1 cellular context compared by ENCODE assay signal in the genomic region with DNA sequence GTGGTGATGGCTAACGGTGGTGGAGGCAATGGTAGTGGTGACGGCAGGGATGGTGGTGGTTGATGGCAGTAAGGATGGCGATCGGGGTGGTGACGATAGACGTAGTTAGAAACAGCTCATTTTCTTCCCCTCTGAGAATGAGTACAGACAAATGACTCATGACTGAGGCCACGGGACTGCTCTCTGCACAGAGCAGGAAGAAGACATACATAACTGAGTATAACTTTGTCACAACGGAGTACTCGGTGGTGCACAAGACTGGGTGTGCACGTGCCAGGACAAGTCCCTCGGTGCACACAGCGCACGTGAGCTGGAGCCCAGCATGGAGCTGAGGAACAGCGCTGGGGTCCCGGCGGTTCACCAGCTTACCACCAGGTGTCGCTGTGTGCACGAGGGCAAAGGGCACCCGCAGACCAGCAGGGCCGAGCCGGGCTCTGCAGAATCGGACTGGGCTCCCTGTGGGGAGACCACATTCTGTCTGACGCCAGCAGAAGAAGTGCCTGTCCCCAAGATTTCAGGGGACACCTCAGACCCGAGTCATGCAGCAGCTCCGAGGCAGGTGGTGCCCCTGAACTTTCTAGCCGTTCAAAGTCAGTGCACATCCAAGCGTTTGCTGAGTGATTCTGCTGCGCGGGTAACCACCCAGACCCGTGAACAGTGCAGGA.
A peak's percentile ranks its signal among the peaks of the same experiment; 100 is the strongest.
TF ChIP-seq lines count a peak whose summit lies in the region.

No MANE protein-coding gene starts in this region.

TF ChIP-seq in HepG2, 621 proteins besides CTCF, POLR2A, EP300 and RAD21 (continued from another document and continues in another):
- TF ChIP-seq ZFP41 (CRISPR knock-in tag; IDR thresholded peaks at IDR 0.05; ENCODE audit: borderline replicate concordance) (no peak), MXI1 (IDR thresholded peaks at IDR 0.05; ENCODE audit: borderline replicate concordance, low read depth, low read length) (no peak), ZNF577 (CRISPR knock-in tag; IDR thresholded peaks at IDR 0.05; ENCODE audit: borderline replicate concordance, low read depth) (no peak), ZMAT3 (CRISPR knock-in tag; conservative IDR thresholded peaks at IDR 0.05) (no peak), ZSCAN22 (CRISPR knock-in tag; IDR thresholded peaks at IDR 0.05) (no peak), ZFP90 (CRISPR knock-in tag; IDR thresholded peaks at IDR 0.05; ENCODE audit: borderline replicate concordance) (peak; percentile 46; the same call in 1 of the 2 replicates), NFRKB (IDR thresholded peaks at IDR 0.05) (no peak), RORA (CRISPR knock-in tag; IDR thresholded peaks at IDR 0.05) (no peak), SCMH1 (CRISPR knock-in tag; IDR thresholded peaks at IDR 0.05; ENCODE audit: borderline replicate concordance) (no peak), RARG (CRISPR knock-in tag; IDR thresholded peaks at IDR 0.05; ENCODE audit: low read depth) (no peak), TCF7 (IDR thresholded peaks at IDR 0.05; ENCODE audit: low read depth) (no peak), REXO4 (CRISPR knock-in tag; IDR thresholded peaks at IDR 0.05; ENCODE audit: borderline replicate concordance) (no peak), TEAD2 (CRISPR knock-in tag; IDR thresholded peaks at IDR 0.05) (no peak), TARDBP (CRISPR knock-in tag; IDR thresholded peaks at IDR 0.05) (no peak), SPEN (CRISPR knock-in tag; IDR thresholded peaks at IDR 0.05; ENCODE audit: low read depth) (no peak; the same call in 1 of the 2 replicates), ZNF678 (CRISPR knock-in tag; IDR thresholded peaks at IDR 0.05) (no peak), SATB2 (CRISPR knock-in tag; IDR thresholded peaks at IDR 0.05) (no peak), PRMT3 (CRISPR knock-in tag; IDR thresholded peaks at IDR 0.05; ENCODE audit: borderline replicate concordance, low read depth) (no peak), ZNF572 (CRISPR knock-in tag; IDR thresholded peaks at IDR 0.05) (no peak), SALL2 (CRISPR knock-in tag; IDR thresholded peaks at IDR 0.05) (0 out of 2 replicates have a peak, but pooled peaks have one; percentile 51), ZNF17 (CRISPR knock-in tag; IDR thresholded peaks at IDR 0.05) (no peak), CENPX (CRISPR knock-in tag; IDR thresholded peaks at IDR 0.05) (no peak), SOX13 (IDR thresholded peaks at IDR 0.05) (no peak), SOX13 (CRISPR knock-in tag; conservative IDR thresholded peaks at IDR 0.05 in 1 of 2, IDR thresholded peaks at IDR 0.05 in 1 of 2) (no peak)
- TF ChIP-seq, protein P1, sequence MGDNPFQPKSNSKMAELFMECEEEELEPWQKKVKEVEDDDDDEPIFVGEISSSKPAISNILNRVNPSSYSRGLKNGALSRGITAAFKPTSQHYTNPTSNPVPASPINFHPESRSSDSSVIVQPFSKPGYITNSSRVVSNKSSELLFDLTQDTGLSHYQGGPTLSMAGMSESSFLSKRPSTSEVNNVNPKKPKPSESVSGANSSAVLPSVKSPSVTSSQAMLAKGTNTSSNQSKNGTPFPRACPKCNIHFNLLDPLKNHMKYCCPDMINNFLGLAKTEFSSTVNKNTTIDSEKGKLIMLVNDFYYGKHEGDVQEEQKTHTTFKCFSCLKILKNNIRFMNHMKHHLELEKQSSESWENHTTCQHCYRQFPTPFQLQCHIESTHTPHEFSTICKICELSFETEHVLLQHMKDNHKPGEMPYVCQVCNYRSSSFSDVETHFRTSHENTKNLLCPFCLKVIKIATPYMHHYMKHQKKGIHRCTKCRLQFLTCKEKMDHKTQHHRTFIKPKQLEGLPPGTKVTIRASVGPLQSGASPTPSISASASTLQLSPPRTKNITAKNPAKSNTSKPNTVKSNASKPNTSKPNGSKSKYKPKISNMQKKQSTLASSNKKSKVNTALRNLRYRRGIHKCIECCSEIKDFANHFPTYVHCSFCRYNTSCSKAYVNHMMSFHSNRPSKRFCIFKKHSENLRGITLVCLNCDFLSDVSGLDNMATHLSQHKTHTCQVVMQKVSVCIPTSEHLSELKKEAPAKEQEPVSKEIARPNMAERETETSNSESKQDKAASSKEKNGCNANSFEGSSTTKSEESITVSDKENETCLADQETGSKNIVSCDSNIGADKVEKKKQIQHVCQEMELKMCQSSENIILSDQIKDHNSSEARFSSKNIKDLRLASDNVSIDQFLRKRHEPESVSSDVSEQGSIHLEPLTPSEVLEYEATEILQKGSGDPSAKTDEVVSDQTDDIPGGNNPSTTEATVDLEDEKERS (CRISPR knock-in tag; IDR thresholded peaks at IDR 0.05): no peak
- TF ChIP-seq, protein P2, sequence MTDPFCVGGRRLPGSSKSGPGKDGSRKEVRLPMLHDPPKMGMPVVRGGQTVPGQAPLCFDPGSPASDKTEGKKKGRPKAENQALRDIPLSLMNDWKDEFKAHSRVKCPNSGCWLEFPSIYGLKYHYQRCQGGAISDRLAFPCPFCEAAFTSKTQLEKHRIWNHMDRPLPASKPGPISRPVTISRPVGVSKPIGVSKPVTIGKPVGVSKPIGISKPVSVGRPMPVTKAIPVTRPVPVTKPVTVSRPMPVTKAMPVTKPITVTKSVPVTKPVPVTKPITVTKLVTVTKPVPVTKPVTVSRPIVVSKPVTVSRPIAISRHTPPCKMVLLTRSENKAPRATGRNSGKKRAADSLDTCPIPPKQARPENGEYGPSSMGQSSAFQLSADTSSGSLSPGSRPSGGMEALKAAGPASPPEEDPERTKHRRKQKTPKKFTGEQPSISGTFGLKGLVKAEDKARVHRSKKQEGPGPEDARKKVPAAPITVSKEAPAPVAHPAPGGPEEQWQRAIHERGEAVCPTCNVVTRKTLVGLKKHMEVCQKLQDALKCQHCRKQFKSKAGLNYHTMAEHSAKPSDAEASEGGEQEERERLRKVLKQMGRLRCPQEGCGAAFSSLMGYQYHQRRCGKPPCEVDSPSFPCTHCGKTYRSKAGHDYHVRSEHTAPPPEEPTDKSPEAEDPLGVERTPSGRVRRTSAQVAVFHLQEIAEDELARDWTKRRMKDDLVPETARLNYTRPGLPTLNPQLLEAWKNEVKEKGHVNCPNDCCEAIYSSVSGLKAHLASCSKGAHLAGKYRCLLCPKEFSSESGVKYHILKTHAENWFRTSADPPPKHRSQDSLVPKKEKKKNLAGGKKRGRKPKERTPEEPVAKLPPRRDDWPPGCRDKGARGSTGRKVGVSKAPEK (CRISPR knock-in tag; IDR thresholded peaks at IDR 0.05; ENCODE audit: borderline replicate concordance): no peak
- TF ChIP-seq, protein P3, sequence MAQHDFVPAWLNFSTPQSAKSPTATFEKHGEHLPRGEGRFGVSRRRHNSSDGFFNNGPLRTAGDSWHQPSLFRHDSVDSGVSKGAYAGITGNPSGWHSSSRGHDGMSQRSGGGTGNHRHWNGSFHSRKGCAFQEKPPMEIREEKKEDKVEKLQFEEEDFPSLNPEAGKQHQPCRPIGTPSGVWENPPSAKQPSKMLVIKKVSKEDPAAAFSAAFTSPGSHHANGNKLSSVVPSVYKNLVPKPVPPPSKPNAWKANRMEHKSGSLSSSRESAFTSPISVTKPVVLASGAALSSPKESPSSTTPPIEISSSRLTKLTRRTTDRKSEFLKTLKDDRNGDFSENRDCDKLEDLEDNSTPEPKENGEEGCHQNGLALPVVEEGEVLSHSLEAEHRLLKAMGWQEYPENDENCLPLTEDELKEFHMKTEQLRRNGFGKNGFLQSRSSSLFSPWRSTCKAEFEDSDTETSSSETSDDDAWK (CRISPR knock-in tag; IDR thresholded peaks at IDR 0.05): no peak
- TF ChIP-seq, protein P4, sequence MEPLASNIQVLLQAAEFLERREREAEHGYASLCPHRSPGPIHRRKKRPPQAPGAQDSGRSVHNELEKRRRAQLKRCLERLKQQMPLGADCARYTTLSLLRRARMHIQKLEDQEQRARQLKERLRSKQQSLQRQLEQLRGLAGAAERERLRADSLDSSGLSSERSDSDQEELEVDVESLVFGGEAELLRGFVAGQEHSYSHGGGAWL (CRISPR knock-in tag; IDR thresholded peaks at IDR 0.05): peak; percentile 20; the same call in 1 of the 2 replicates
- TF ChIP-seq, protein P5, sequence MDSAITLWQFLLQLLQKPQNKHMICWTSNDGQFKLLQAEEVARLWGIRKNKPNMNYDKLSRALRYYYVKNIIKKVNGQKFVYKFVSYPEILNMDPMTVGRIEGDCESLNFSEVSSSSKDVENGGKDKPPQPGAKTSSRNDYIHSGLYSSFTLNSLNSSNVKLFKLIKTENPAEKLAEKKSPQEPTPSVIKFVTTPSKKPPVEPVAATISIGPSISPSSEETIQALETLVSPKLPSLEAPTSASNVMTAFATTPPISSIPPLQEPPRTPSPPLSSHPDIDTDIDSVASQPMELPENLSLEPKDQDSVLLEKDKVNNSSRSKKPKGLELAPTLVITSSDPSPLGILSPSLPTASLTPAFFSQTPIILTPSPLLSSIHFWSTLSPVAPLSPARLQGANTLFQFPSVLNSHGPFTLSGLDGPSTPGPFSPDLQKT (CRISPR knock-in tag; IDR thresholded peaks at IDR 0.05; ENCODE audit: borderline replicate concordance): no peak
- TF ChIP-seq, protein P6, sequence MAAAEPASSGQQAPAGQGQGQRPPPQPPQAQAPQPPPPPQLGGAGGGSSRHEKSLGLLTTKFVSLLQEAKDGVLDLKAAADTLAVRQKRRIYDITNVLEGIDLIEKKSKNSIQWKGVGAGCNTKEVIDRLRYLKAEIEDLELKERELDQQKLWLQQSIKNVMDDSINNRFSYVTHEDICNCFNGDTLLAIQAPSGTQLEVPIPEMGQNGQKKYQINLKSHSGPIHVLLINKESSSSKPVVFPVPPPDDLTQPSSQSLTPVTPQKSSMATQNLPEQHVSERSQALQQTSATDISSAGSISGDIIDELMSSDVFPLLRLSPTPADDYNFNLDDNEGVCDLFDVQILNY (CRISPR knock-in tag; conservative IDR thresholded peaks at IDR 0.05): no peak
- TF ChIP-seq, protein P7, sequence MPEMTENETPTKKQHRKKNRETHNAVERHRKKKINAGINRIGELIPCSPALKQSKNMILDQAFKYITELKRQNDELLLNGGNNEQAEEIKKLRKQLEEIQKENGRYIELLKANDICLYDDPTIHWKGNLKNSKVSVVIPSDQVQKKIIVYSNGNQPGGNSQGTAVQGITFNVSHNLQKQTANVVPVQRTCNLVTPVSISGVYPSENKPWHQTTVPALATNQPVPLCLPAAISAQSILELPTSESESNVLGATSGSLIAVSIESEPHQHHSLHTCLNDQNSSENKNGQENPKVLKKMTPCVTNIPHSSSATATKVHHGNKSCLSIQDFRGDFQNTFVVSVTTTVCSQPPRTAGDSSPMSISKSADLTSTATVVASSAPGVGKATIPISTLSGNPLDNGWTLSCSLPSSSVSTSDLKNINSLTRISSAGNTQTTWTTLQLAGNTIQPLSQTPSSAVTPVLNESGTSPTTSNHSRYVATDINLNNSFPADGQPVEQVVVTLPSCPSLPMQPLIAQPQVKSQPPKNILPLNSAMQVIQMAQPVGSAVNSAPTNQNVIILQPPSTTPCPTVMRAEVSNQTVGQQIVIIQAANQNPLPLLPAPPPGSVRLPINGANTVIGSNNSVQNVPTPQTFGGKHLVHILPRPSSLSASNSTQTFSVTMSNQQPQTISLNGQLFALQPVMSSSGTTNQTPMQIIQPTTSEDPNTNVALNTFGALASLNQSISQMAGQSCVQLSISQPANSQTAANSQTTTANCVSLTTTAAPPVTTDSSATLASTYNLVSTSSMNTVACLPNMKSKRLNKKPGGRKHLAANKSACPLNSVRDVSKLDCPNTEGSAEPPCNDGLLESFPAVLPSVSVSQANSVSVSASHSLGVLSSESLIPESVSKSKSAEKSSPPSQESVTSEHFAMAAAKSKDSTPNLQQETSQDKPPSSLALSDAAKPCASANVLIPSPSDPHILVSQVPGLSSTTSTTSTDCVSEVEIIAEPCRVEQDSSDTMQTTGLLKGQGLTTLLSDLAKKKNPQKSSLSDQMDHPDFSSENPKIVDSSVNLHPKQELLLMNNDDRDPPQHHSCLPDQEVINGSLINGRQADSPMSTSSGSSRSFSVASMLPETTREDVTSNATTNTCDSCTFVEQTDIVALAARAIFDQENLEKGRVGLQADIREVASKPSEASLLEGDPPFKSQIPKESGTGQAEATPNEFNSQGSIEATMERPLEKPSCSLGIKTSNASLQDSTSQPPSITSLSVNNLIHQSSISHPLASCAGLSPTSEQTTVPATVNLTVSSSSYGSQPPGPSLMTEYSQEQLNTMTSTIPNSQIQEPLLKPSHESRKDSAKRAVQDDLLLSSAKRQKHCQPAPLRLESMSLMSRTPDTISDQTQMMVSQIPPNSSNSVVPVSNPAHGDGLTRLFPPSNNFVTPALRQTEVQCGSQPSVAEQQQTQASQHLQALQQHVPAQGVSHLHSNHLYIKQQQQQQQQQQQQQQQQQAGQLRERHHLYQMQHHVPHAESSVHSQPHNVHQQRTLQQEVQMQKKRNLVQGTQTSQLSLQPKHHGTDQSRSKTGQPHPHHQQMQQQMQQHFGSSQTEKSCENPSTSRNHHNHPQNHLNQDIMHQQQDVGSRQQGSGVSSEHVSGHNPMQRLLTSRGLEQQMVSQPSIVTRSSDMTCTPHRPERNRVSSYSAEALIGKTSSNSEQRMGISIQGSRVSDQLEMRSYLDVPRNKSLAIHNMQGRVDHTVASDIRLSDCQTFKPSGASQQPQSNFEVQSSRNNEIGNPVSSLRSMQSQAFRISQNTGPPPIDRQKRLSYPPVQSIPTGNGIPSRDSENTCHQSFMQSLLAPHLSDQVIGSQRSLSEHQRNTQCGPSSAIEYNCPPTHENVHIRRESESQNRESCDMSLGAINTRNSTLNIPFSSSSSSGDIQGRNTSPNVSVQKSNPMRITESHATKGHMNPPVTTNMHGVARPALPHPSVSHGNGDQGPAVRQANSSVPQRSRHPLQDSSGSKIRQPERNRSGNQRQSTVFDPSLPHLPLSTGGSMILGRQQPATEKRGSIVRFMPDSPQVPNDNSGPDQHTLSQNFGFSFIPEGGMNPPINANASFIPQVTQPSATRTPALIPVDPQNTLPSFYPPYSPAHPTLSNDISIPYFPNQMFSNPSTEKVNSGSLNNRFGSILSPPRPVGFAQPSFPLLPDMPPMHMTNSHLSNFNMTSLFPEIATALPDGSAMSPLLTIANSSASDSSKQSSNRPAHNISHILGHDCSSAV (CRISPR knock-in tag; IDR thresholded peaks at IDR 0.05; ENCODE audit: borderline replicate concordance): no peak
- TF ChIP-seq, protein P8, sequence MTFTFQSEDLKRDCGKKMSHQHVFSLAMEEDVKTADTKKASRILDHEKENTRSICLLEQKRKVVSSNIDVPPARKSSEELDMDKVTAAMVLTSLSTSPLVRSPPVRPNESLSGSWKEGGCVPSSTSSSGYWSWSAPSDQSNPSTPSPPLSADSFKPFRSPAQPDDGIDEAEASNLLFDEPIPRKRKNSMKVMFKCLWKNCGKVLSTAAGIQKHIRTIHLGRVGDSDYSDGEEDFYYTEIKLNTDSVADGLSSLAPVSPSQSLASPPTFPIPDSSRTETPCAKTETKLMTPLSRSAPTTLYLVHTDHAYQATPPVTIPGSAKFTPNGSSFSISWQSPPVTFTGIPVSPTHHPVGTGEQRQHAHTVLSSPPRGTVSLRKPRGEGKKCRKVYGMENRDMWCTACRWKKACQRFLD (CRISPR knock-in tag; IDR thresholded peaks at IDR 0.05; ENCODE audit: borderline replicate concordance): peak; percentile 65; the same call in 1 of the 2 replicates
